1 cellular context compared by ENCODE assay signal in the genomic region with DNA sequence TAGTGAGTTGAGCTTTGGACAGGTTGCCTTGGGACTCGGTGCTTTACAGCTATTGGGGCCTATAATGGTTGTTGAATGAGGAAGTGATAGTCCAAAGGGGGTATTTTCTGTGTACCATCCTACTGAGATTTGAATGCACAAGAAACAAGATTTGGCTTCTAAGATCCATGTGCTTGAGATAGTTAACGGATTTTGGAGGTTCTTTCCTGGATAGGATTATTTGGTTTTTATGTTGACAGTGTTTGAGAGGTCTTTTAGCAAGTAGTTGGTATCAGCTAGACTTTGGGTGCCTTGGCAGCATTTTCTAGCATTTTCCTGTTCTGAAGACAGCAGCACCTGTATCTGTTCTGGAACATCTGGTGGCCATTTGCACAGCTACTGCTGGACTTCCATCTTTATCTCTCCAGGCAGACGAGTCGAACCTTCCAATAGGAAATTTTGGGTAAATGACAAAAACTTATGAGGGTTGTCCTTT.
TF ChIP-seq lines count a peak whose summit lies in the region.

No MANE protein-coding gene starts in this region.

TF ChIP-seq in K562, 482 proteins besides CTCF, POLR2A, EP300 and RAD21 (continued from another document):
- TF ChIP-seq CHAMP1 (IDR thresholded peaks at IDR 0.05) (0 out of 2 replicates have a peak, but pooled peaks have one; percentile 20), ZNF766 (CRISPR knock-in tag; conservative IDR thresholded peaks at IDR 0.05) (0 out of 2 replicates have a peak, but pooled peaks have one; percentile 39), TAF9B (IDR thresholded peaks at IDR 0.05; ENCODE audit: partially characterized antibody) (no peak), KDM1A (IDR thresholded peaks at IDR 0.05) (peak; percentile 69 to 85), SMAD4 (CRISPR knock-in tag; conservative IDR thresholded peaks at IDR 0.05) (peak; percentile 82), TAF7 (tag; IDR thresholded peaks at IDR 0.05) (no peak), ETV5 (CRISPR knock-in tag; IDR thresholded peaks at IDR 0.05; ENCODE audit: low read depth) (no peak), EHMT2 (IDR thresholded peaks at IDR 0.05) (peak; percentile 48; the same call in 1 of the 2 replicates), ZNF586 (CRISPR knock-in tag; conservative IDR thresholded peaks at IDR 0.05) (no peak), MTF1 (CRISPR knock-in tag; IDR thresholded peaks at IDR 0.05; ENCODE audit: borderline replicate concordance) (peak; percentile 17; the same call in 1 of the 2 replicates), RBFOX2 (IDR thresholded peaks at IDR 0.05; ENCODE audit: low read depth, low read length) (no peak), ZKSCAN1 (IDR thresholded peaks at IDR 0.05; ENCODE audit: low read depth, low read length) (no peak), ARNT (IDR thresholded peaks at IDR 0.05) (peak; percentile 38 to 50; a peak in 2 of 4 replicates), PHTF2 (CRISPR knock-in tag; IDR thresholded peaks at IDR 0.05) (no peak), EP400 (IDR thresholded peaks at IDR 0.05) (peak; percentile 22; the same call in 1 of the 2 replicates), ZNF174 (CRISPR knock-in tag; IDR thresholded peaks at IDR 0.05) (no peak), LCOR (CRISPR knock-in tag; IDR thresholded peaks at IDR 0.05) (peak; percentile 96), NFIC (IDR thresholded peaks at IDR 0.05) (peak; percentile 82), HNRNPLL (IDR thresholded peaks at IDR 0.05; ENCODE audit: low read depth, low read length, poor library complexity, severe bottlenecking) (no peak), FOSL1 (tag; conservative IDR thresholded peaks at IDR 0.05) (0 out of 2 replicates have a peak, but pooled peaks have one; percentile 20), PRDM10 (IDR thresholded peaks at IDR 0.05; ENCODE audit: partially characterized antibody) (peak; percentile 33), CBFA2T2 (conservative IDR thresholded peaks at IDR 0.05) (peak; percentile 94), SAP30 (IDR thresholded peaks at IDR 0.05; ENCODE audit: borderline replicate concordance, insufficient read depth, low read depth, low read length, poor library complexity, severe bottlenecking) (no peak), ATF1 (CRISPR knock-in tag; IDR thresholded peaks at IDR 0.05) (no peak), ATF1 (tag; IDR thresholded peaks at IDR 0.05) (peak; percentile 27; the same call in 1 of the 2 replicates), TCF3 (CRISPR knock-in tag; IDR thresholded peaks at IDR 0.05) (peak; percentile 96), ERF (CRISPR knock-in tag; IDR thresholded peaks at IDR 0.05) (0 out of 2 replicates have a peak, but pooled peaks have one; percentile 16), HSF4 (CRISPR knock-in tag; IDR thresholded peaks at IDR 0.05; ENCODE audit: borderline replicate concordance) (peak; percentile 78; the same call in 1 of the 2 replicates), TSC22D4 (tag; IDR thresholded peaks at IDR 0.05) (no peak), DPF2 (IDR thresholded peaks at IDR 0.05) (peak; percentile 93), ZNF668 (CRISPR knock-in tag; IDR thresholded peaks at IDR 0.05) (no peak), CEBPG (CRISPR knock-in tag; IDR thresholded peaks at IDR 0.05) (no peak), CEBPG (tag; conservative IDR thresholded peaks at IDR 0.05 in 1 of 2, IDR thresholded peaks at IDR 0.05 in 1 of 2) (no peak), NCOA1 (IDR thresholded peaks at IDR 0.05; ENCODE audit: low read depth) (peak; percentile 31; the same call in 1 of the 2 replicates), CBX3 (IDR thresholded peaks at IDR 0.05; ENCODE audit: borderline replicate concordance in 1 of 2, low read length in 2 of 2) (peak in 1 of 2 experiments; percentile 69; a peak in 1 of 3 replicates), LARP7 (IDR thresholded peaks at IDR 0.05) (0 out of 2 replicates have a peak, but pooled peaks have one; percentile 73), YY1 (IDR thresholded peaks at IDR 0.05; ENCODE audit: borderline replicate concordance in 1 of 3, control insufficient read depth in 1 of 3, extremely low read depth in 1 of 3, insufficient read depth in 3 of 3, insufficient read length in 1 of 3, insufficient replicate concordance in 2 of 3, low read depth in 1 of 3, low read length in 2 of 3) (peak in 1 of 3 experiments; percentile 82), ESRRB (CRISPR knock-in tag; IDR thresholded peaks at IDR 0.05; ENCODE audit: borderline replicate concordance) (no peak), FUS (optimal IDR thresholded peaks at IDR 0.05; ENCODE audit: low read depth, low read length) (no peak), CC2D1A (IDR thresholded peaks at IDR 0.05) (peak; percentile 77; the same call in 1 of the 2 replicates), EZH2 (IDR thresholded peaks at IDR 0.05; ENCODE audit: borderline replicate concordance, low read depth, low read length) (no peak), NR4A1 (CRISPR knock-in tag; IDR thresholded peaks at IDR 0.05) (no peak), NR4A1 (tag; IDR thresholded peaks at IDR 0.05) (peak; percentile 78), HDGF (IDR thresholded peaks at IDR 0.05) (no peak), CCNT2 (IDR thresholded peaks at IDR 0.05; ENCODE audit: borderline replicate concordance, extremely low read depth, insufficient read length, low read depth, low read length) (peak; percentile 68), TBP (optimal IDR thresholded peaks at IDR 0.05; ENCODE audit: low read depth, low read length) (peak; percentile 46), HDAC1 (IDR thresholded peaks at IDR 0.05) (0 out of 4 replicates have a peak, but pooled peaks of 1 of the 2 experiments have one; percentile 55), PCBP1 (IDR thresholded peaks at IDR 0.05; ENCODE audit: low read depth, low read length, poor library complexity, severe bottlenecking) (no peak), TRIM24 (IDR thresholded peaks at IDR 0.05) (peak; percentile 65 to 73; a peak in 3 of 4 replicates), HLTF (IDR thresholded peaks at IDR 0.05) (peak; percentile 61; the same call in 1 of the 2 replicates), MYC (IDR thresholded peaks at IDR 0.05; ENCODE audit: low read depth, low read length) (0 out of 2 replicates have a peak, but pooled peaks have one; percentile 18), MYC (CRISPR knock-in tag; IDR thresholded peaks at IDR 0.05; ENCODE audit: borderline replicate concordance, low read depth) (no peak), SMARCE1 (IDR thresholded peaks at IDR 0.05) (peak; percentile 84), CREM (IDR thresholded peaks at IDR 0.05; ENCODE audit: low read depth) (peak; percentile 34; the same call in 1 of the 2 replicates)
- TF ChIP-seq, protein P1, sequence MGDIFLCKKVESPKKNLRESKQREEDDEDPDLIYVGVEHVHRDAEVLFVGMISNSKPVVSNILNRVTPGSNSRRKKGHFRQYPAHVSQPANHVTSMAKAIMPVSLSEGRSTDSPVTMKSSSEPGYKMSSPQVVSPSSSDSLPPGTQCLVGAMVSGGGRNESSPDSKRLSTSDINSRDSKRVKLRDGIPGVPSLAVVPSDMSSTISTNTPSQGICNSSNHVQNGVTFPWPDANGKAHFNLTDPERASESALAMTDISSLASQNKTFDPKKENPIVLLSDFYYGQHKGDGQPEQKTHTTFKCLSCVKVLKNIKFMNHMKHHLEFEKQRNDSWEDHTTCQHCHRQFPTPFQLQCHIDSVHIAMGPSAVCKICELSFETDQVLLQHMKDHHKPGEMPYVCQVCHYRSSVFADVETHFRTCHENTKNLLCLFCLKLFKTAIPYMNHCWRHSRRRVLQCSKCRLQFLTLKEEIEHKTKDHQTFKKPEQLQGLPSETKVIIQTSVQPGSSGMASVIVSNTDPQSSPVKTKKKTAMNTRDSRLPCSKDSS (IDR thresholded peaks at IDR 0.05; ENCODE audit: low read depth, partially characterized antibody): no peak
- TF ChIP-seq, protein P2, sequence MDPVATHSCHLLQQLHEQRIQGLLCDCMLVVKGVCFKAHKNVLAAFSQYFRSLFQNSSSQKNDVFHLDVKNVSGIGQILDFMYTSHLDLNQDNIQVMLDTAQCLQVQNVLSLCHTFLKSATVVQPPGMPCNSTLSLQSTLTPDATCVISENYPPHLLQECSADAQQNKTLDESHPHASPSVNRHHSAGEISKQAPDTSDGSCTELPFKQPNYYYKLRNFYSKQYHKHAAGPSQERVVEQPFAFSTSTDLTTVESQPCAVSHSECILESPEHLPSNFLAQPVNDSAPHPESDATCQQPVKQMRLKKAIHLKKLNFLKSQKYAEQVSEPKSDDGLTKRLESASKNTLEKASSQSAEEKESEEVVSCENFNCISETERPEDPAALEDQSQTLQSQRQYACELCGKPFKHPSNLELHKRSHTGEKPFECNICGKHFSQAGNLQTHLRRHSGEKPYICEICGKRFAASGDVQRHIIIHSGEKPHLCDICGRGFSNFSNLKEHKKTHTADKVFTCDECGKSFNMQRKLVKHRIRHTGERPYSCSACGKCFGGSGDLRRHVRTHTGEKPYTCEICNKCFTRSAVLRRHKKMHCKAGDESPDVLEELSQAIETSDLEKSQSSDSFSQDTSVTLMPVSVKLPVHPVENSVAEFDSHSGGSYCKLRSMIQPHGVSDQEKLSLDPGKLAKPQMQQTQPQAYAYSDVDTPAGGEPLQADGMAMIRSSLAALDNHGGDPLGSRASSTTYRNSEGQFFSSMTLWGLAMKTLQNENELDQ (CRISPR knock-in tag; IDR thresholded peaks at IDR 0.05; ENCODE audit: borderline replicate concordance): no peak
- TF ChIP-seq, protein P3, sequence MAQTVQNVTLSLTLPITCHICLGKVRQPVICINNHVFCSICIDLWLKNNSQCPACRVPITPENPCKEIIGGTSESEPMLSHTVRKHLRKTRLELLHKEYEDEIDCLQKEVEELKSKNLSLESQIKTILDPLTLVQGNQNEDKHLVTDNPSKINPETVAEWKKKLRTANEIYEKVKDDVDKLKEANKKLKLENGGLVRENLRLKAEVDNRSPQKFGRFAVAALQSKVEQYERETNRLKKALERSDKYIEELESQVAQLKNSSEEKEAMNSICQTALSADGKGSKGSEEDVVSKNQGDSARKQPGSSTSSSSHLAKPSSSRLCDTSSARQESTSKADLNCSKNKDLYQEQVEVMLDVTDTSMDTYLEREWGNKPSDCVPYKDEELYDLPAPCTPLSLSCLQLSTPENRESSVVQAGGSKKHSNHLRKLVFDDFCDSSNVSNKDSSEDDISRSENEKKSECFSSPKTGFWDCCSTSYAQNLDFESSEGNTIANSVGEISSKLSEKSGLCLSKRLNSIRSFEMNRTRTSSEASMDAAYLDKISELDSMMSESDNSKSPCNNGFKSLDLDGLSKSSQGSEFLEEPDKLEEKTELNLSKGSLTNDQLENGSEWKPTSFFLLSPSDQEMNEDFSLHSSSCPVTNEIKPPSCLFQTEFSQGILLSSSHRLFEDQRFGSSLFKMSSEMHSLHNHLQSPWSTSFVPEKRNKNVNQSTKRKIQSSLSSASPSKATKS (CRISPR knock-in tag; IDR thresholded peaks at IDR 0.05): no peak
TF ChIP-seq in K562: peak in this region for 74.
